2 cellular contexts compared by ENCODE assay signal in the genomic region with DNA sequence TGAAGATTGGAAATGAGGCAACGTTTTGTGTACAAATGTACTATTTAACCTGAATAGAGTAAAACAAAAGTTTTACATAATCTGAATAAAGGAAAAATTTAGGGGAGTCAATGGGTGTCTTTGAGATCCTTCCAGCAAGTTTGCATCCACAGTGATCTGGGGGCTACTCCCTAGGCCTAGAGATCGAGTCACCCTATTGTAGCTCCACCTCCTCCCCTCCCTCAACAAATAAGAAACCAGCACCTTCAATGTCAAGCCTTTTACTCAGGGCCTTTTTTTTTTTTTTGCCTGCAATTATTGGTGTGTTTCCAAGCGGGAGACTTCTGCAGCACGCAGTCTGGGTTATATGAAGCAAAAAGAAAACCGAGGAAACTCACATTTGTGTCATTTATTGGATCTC.
TF ChIP-seq lines count a peak whose summit lies in the region.

No MANE protein-coding gene starts in this region.

TF ChIP-seq in GM23338, 12 proteins besides CTCF, POLR2A, EP300 and RAD21:
- TF ChIP-seq ZNF331 (CRISPR knock-in tag; IDR thresholded peaks at IDR 0.05; ENCODE audit: low read depth) (no peak), EZH2phosphoT487 (IDR thresholded peaks at IDR 0.05; ENCODE audit: unreplicated experiment) (no peak), ETS1 (IDR thresholded peaks at IDR 0.05) (no peak), CREB1 (CRISPR knock-in tag; IDR thresholded peaks at IDR 0.05; ENCODE audit: low read depth) (no peak)

TF ChIP-seq in K562, 482 proteins besides CTCF, POLR2A, EP300 and RAD21:
- TF ChIP-seq, protein P1, sequence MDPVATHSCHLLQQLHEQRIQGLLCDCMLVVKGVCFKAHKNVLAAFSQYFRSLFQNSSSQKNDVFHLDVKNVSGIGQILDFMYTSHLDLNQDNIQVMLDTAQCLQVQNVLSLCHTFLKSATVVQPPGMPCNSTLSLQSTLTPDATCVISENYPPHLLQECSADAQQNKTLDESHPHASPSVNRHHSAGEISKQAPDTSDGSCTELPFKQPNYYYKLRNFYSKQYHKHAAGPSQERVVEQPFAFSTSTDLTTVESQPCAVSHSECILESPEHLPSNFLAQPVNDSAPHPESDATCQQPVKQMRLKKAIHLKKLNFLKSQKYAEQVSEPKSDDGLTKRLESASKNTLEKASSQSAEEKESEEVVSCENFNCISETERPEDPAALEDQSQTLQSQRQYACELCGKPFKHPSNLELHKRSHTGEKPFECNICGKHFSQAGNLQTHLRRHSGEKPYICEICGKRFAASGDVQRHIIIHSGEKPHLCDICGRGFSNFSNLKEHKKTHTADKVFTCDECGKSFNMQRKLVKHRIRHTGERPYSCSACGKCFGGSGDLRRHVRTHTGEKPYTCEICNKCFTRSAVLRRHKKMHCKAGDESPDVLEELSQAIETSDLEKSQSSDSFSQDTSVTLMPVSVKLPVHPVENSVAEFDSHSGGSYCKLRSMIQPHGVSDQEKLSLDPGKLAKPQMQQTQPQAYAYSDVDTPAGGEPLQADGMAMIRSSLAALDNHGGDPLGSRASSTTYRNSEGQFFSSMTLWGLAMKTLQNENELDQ (CRISPR knock-in tag; IDR thresholded peaks at IDR 0.05; ENCODE audit: borderline replicate concordance), result no peak
- TF ChIP-seq NR2C2 (CRISPR knock-in tag; IDR thresholded peaks at IDR 0.05) (no peak), NR2C2 (tag; IDR thresholded peaks at IDR 0.05) (no peak), HDAC8 (tag; IDR thresholded peaks at IDR 0.05) (no peak), ZBTB11 (CRISPR knock-in tag; IDR thresholded peaks at IDR 0.05) (no peak), ZNF384 (IDR thresholded peaks at IDR 0.05; ENCODE audit: low read depth, low read length) (0 out of 2 replicates have a peak, but pooled peaks have one; percentile 42), ZNF57 (CRISPR knock-in tag; IDR thresholded peaks at IDR 0.05) (no peak), ZNF282 (CRISPR knock-in tag; IDR thresholded peaks at IDR 0.05) (no peak)
